ENCODE assay signal across 8 cellular contexts in genomic region chr15:28106294-28107110, GRCh38. TPM values are rescaled to one million over a fixed set of nuclear protein-coding genes. Genes with fewer than 3 reads are reported as not detected.
DNase-seq lines count a peak whose midpoint lies in the region; ATAC-seq, FAIRE-seq and TF ChIP-seq lines count a peak whose summit lies in the region.

No MANE protein-coding gene starts in this region.

- H3K4me3 ChIP-seq in body of pancreas, result peak overlapping the region in 1 of 2 donors; percentile 8
- peak overlapping the region; percentile 27 to 50 (median 32) for H3K4me3 ChIP-seq in keratinocyte (ENCODE audit: control insufficient read depth in 2 of 3, extremely low read depth in 1 of 3, insufficient read depth in 2 of 3, low read depth in 1 of 3, low read length in 3 of 3)

- peak; percentile 30 for DNase-seq in activated gamma-delta T cell (lab: John Stamatoyannopoulos, UW)
- DNase-seq in activated gamma-delta T cell treated with Interleukin-2 at 50 U/mL for 16 hours, result no peak
- DNase-seq in body of pancreas, result peak in 1 of 4 donors; percentile 3
- DNase-seq in keratinocyte (ENCODE audit: low read depth, low spot score), result no peak
- DNase-seq in stimulated activated naive CD8-positive, alpha-beta T cell treated with anti-CD3 and anti-CD28 coated beads, Interleukin-15, Interleukin-2, amounts not matched to agents 100 U/mL and 50 U/mL, for 24 hours, result no peak
- DNase-seq in COLO829 (ENCODE audit: low spot score), result no peak
- no peak for DNase-seq in 8988T
- no peak for DNase-seq in HEK293T (ENCODE audit: extremely low spot score)

- H3K9me1 ChIP-seq in keratinocyte (ENCODE audit: control insufficient read depth, extremely low read depth, insufficient read depth, low read length), result no peaks in the 10 kb centered on the region

- H3K9me3 ChIP-seq in body of pancreas, result no peaks in the 10 kb centered on the region
- no peaks in the 10 kb centered on the region for H3K9me3 ChIP-seq in keratinocyte (ENCODE audit: control insufficient read depth, low read depth, low read length)

- TF ChIP-seq CTCF in body of pancreas (IDR thresholded peaks at IDR 0.05), result no peak
- no peak for TF ChIP-seq CTCF in keratinocyte (optimal IDR thresholded peaks at IDR 0.05 in 1 of 3, IDR thresholded peaks at IDR 0.05 in 1 of 3, conservative IDR thresholded peaks at IDR 0.05 in 1 of 3; ENCODE audit: extremely low read depth in 1 of 3, insufficient read depth in 2 of 3, low read length in 3 of 3)

- CTCF ChIA-PET in HEK293T (lab: Yijun Ruan, JAX), result no interaction called here

- dilution Hi-C loops in keratinocyte (cut with MboI; ENCODE audit: extremely low pct_ligation_motif_present, low sequenced_read_pairs), result no loop called here

- no peak for FAIRE-seq in keratinocyte (lab: Jason Lieb, UNC)

- peaks cover 16% of the 10 kb centered on the region for H3K4me1 ChIP-seq in body of pancreas
- peaks cover 2% of the 10 kb centered on the region for H3K4me1 ChIP-seq in keratinocyte (ENCODE audit: control insufficient read depth, extremely low read depth, insufficient read depth, low read length)

- no peak for TF ChIP-seq POLR2A in body of pancreas (IDR thresholded peaks at IDR 0.05)

- H3K79me2 ChIP-seq in keratinocyte (ENCODE audit: control insufficient read depth, insufficient read depth, low read length), result no peaks in the 10 kb centered on the region

- H2AFZ ChIP-seq in keratinocyte (ENCODE audit: control insufficient read depth, low read length), result peak overlapping the region; percentile 46

- H3K36me3 ChIP-seq in body of pancreas (replicated peaks in 1 of 2; ENCODE audit: insufficient read depth in 1 of 2, low read depth in 2 of 2), result no peaks in the 10 kb centered on the region
- peaks cover 0 to 2% of the 10 kb centered on the region in 2 experiments for H3K36me3 ChIP-seq in keratinocyte (ENCODE audit: control insufficient read depth in 2 of 2, extremely low read depth in 1 of 2, insufficient read depth in 2 of 2, low read length in 2 of 2)

- WGBS in body of pancreas, 2 donors, result 5% methylated on average over 74 of the region's 81 CpGs; no CpG with 5 or more reads in 1 of the 2 donors

- no peaks in the 10 kb centered on the region for H4K20me1 ChIP-seq in keratinocyte (ENCODE audit: control insufficient read depth, extremely low read depth, insufficient read depth, low read length)

- H3K27ac ChIP-seq in body of pancreas, result no peak overlapping the region
- no peak overlapping the region for H3K27ac ChIP-seq in keratinocyte (ENCODE audit: control insufficient read depth, insufficient read depth, low read length)

- no peak overlapping the region for H3K9ac ChIP-seq in keratinocyte (ENCODE audit: control insufficient read depth, extremely low read depth, insufficient read depth, low read length)

- H3K27me3 ChIP-seq in body of pancreas (peaks cover 0 to 15% of the 10 kb centered on the region in 2 donors), keratinocyte (ENCODE audit: control insufficient read depth, extremely low read depth, insufficient read depth, low read length) (peaks cover 26% of the 10 kb centered on the region)

- peak; percentile 27 for ATAC-seq in body of pancreas
- peak; percentile 47 for ATAC-seq in stimulated activated naive CD8-positive, alpha-beta T cell treated with anti-CD3 and anti-CD28 coated beads, Interleukin-15, Interleukin-2, amounts not matched to agents 100 U/mL and 50 U/mL, for 24 hours

- H3K4me2 ChIP-seq in keratinocyte (ENCODE audit: control insufficient read depth, extremely low read depth, insufficient read depth, low read depth, low read length), result peak overlapping the region; percentile 50

- intact Hi-C loops in body of pancreas (cut with DNase I), result no loop called here

- POLR2A ChIA-PET in HEK293T (lab: Yijun Ruan, JAX), result no interaction called here

TF ChIP-seq in HEK293T, 16 proteins besides CTCF, POLR2A, EP300 and RAD21:
- no peak for TF ChIP-seq L3MBTL2 (conservative IDR thresholded peaks at IDR 0.05)
- no peak for TF ChIP-seq BHLHE40 (IDR thresholded peaks at IDR 0.05; ENCODE audit: borderline replicate concordance)
- TF ChIP-seq PKNOX1 (IDR thresholded peaks at IDR 0.05), result no peak
- no peak for TF ChIP-seq ARNT (IDR thresholded peaks at IDR 0.05)
- no peak for TF ChIP-seq ELF4 (IDR thresholded peaks at IDR 0.05)
- no peak for TF ChIP-seq LEF1 (IDR thresholded peaks at IDR 0.05; ENCODE audit: borderline replicate concordance)
- no peak for TF ChIP-seq FOXK2 (IDR thresholded peaks at IDR 0.05)
- TF ChIP-seq SP1 (IDR thresholded peaks at IDR 0.05), result no peak
- TF ChIP-seq TARDBP (IDR thresholded peaks at IDR 0.05), result no peak
- TF ChIP-seq FOXA1 (IDR thresholded peaks at IDR 0.05), result no peak
- no peak for TF ChIP-seq HDGF (IDR thresholded peaks at IDR 0.05; ENCODE audit: borderline replicate concordance)
- no peak for TF ChIP-seq CTBP1 (IDR thresholded peaks at IDR 0.05; ENCODE audit: borderline replicate concordance)
- no peak for TF ChIP-seq SUZ12 (IDR thresholded peaks at IDR 0.05)

RNA-seq across cellular contexts. Expression of gene OCA2, which starts 7.4 kb away (rescaled TPM):
- total RNA-seq in body of pancreas, result not detected
- 0.03 to 0.08 TPM (median 0.05 TPM) in 3 replicates for polyA plus RNA-seq in keratinocyte
- polyA plus RNA-seq in keratinocyte (2011; ENCODE audit: low read depth), result not detected
- polyA plus RNA-seq in keratinocyte (2011; cell fraction: cytosol; rRNA removed), result 0.08 and 0.10 TPM in 2 replicates
- 0.13 and 0.14 TPM in 2 replicates for polyA plus RNA-seq in keratinocyte (2011; cell fraction: nucleus; rRNA removed)
- not detected in 2 replicates for polyA plus RNA-seq in keratinocyte (2012; ENCODE audit: low replicate concordance)
- 0.10 TPM in 1 of 3 replicates, not detected in the others for polyA minus RNA-seq in keratinocyte
- not detected for polyA minus RNA-seq in keratinocyte (2011; cell fraction: cytosol; rRNA and poly(A)+ RNA removed)
- polyA minus RNA-seq in keratinocyte (2011; cell fraction: nucleus; rRNA and poly(A)+ RNA removed), result 0.21 and 0.31 TPM in 2 replicates
